Comparison of ENCODE assay signal across 8 cellular contexts in the genomic region with DNA sequence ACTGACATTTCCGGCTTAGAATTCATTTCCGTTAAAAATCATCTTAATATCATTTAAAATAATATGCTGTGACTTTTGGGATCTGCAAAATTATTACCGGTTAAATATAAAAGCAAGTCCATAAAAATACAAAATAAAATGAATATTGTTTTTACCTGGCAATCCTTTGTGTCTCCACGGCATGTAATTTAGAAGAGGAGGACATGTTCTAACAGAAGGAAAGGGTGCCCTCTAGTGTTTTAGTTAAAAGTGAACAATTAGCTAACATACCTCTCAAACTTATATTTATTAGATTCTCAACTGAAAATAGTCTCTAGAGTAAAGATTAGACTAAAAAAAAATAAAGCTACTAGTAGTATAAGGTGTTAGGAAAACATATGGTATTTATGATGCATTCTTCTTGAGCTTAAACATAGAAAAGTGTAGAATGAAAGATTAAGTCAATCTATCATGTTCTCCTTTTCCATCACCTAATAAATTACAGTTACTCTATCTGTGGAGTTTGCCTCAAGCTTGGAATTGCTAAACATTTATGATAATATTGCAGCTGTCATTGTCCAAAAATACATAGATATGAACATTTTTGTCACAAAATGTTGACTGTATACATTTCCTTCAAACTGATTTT.
DNase-seq lines count a peak whose midpoint lies in the region; ATAC-seq and TF ChIP-seq lines count a peak whose summit lies in the region.

No MANE protein-coding gene starts in this region.

- no peaks in the 10 kb centered on the region; a peak in 1 of 4 replicates for H3K9me3 ChIP-seq in HCT116 (ENCODE audit: control insufficient read depth in 1 of 2, insufficient read depth in 1 of 2, low read depth in 1 of 2, low read length in 2 of 2)
- H3K9me3 ChIP-seq in subcutaneous abdominal adipose tissue (ENCODE audit: control insufficient read depth in 5 of 5, low read length in 5 of 5), result peaks cover 0 to 8% (median 3%) of the 10 kb centered on the region in 5 donors

- H3K27me3 ChIP-seq in HCT116 (ENCODE audit: insufficient read depth, low read length), result no peaks in the 10 kb centered on the region
- no peaks in the 10 kb centered on the region for H3K27me3 ChIP-seq in subcutaneous abdominal adipose tissue (ENCODE audit: control insufficient read depth in 5 of 5, insufficient read depth in 4 of 5, low read length in 5 of 5)

- CTCF ChIA-PET in HCT116 (lab: Charles Lee), result interaction anchor here (0.5 to 1.4 kb wide), 5 partner anchors 34 to 1593 kb away, joined by 3 to 14 read pairs (median 3); no protein-coding TSS in a partner anchor

- H3K4me1 ChIP-seq in HCT116 (ENCODE audit: control insufficient read depth in 1 of 2, insufficient read depth in 2 of 2, low read length in 2 of 2) (no peaks in the 10 kb centered on the region), subcutaneous abdominal adipose tissue (ENCODE audit: control insufficient read depth in 5 of 5, insufficient read depth in 5 of 5, low read length in 5 of 5) (peaks cover 0 to 4% (median 3%) of the 10 kb centered on the region in 5 donors)

- intact Hi-C loops in HCT116 (cut with micrococcal nuclease), result loop anchor here (1.0 to 5.0 kb wide), 3 partner anchors 38 to 1339 kb away; a partner anchor contains a TSS
- intact Hi-C loops in left ventricle myocardium superior (cut with micrococcal nuclease), result no loop called here

- no peak overlapping the region for H3K27ac ChIP-seq in HCT116 (ENCODE audit: low read depth, low read length)
- H3K27ac ChIP-seq in VCaP, result no peak overlapping the region
- no peak overlapping the region for H3K27ac ChIP-seq in subcutaneous abdominal adipose tissue (ENCODE audit: low read depth, low read length)

- H4K20me1 ChIP-seq in HCT116 (ENCODE audit: insufficient read depth), result no peaks in the 10 kb centered on the region

- ATAC-seq in HCT116 (no peak), left ventricle myocardium superior (peak; percentile 56)

- peak; percentile 12 for DNase-seq in DMS53 treated with DMSO at 0.1 percent for 48 hours (lab: John Stamatoyannopoulos, UW; ENCODE audit: unreplicated experiment)
- DNase-seq in HCT116 (ENCODE audit: low read depth, low spot score), result peak; percentile 16
- DNase-seq in NCI-H1417 (lab: John Stamatoyannopoulos, UW), result peak in 2 of 3 experiments; percentile 26 to 80
- DNase-seq in left ventricle myocardium superior, result no peak
- DNase-seq in GM19240 (ENCODE audit: insufficient read length, low spot score), result no peak
- no peak for DNase-seq in activated CD4-positive, alpha-beta T cell treated with anti-CD3 and anti-CD28 coated beads for 1 hour

- RAD21 ChIA-PET in HCT116 (lab: Charles Lee; ENCODE audit: low non-redundant PET in 1 of 2, low total read pairs in 2 of 2, uncharacterized antibody in 2 of 2, unreplicated experiment in 2 of 2), result no interaction called here

- H3K36me3 ChIP-seq in HCT116 (ENCODE audit: control insufficient read depth in 1 of 2, insufficient read depth in 2 of 2, low read length in 2 of 2) (no peaks in the 10 kb centered on the region), subcutaneous abdominal adipose tissue (ENCODE audit: control insufficient read depth in 5 of 5, insufficient read depth in 5 of 5, low read length in 5 of 5) (peaks cover 0 to 10% (median 4%) of the 10 kb centered on the region in 5 donors)

- H3K4me2 ChIP-seq in HCT116 (ENCODE audit: low read length), result no peak overlapping the region

- BruUV-seq in HCT116 (replicated peaks; lab: Mats Ljungman, UMichigan), result no TSS peak

- H3K4me3 ChIP-seq in HCT116 (replicated peaks in 1 of 2; ENCODE audit: low read depth in 1 of 2, low read length in 2 of 2) (no peak overlapping the region), subcutaneous abdominal adipose tissue (ENCODE audit: low read depth in 1 of 5, low read length in 5 of 5) (peak overlapping the region in 3 of 5 donors; percentile 8 to 23 (median 12))

- H3K9ac ChIP-seq in HCT116 (ENCODE audit: low read length) (no peak overlapping the region), subcutaneous abdominal adipose tissue (ENCODE audit: low read length in 5 of 5) (no peak overlapping the region)

- peak; percentile 16 to 53 (median 27); a peak in 3 of 6 replicates for TF ChIP-seq CTCF in HCT116 (IDR thresholded peaks at IDR 0.05 in 2 of 3, conservative IDR thresholded peaks at IDR 0.05 in 1 of 3; ENCODE audit: borderline replicate concordance in 1 of 3, insufficient read depth in 1 of 3, low read depth in 2 of 3, low read length in 2 of 3)
- peak; percentile 77 for TF ChIP-seq CTCF in VCaP (conservative IDR thresholded peaks at IDR 0.05)

- no peak for TF ChIP-seq POLR2A in HCT116 (IDR thresholded peaks at IDR 0.05; ENCODE audit: borderline replicate concordance, extremely low read depth, insufficient read depth, insufficient read length)

- peak; percentile 56 for TF ChIP-seq RAD21 in HCT116 (IDR thresholded peaks at IDR 0.05; ENCODE audit: low read depth)

- H3K79me2 ChIP-seq in HCT116 (ENCODE audit: insufficient read depth, low read length), result no peaks in the 10 kb centered on the region

- POLR2A ChIA-PET in HCT116 (lab: Charles Lee), result no interaction called here

- peak overlapping the region; percentile 12 for H2AFZ ChIP-seq in HCT116 (ENCODE audit: low read depth, low read length, poor library complexity, severe bottlenecking)

- no peaks in the 10 kb centered on the region for H3K9me2 ChIP-seq in HCT116 (ENCODE audit: insufficient read depth)

TF ChIP-seq in HCT116, 20 proteins besides CTCF, POLR2A, EP300 and RAD21:
- TF ChIP-seq ZFX (IDR thresholded peaks at IDR 0.05) (no peak), SP1 (IDR thresholded peaks at IDR 0.05; ENCODE audit: low read depth) (no peak)

Comparison
In these comparisons a context has a peak if more than half of its experiments do, and no peak if none do; other contexts are left out.
1. DNase-seq: peak in DMS53 treated with DMSO at 0.1 percent for 48 hours (single experiment), HCT116 (single experiment) and NCI-H1417 (2 of 3); none in left ventricle myocardium superior (single experiment), GM19240 (single experiment) and activated CD4-positive, alpha-beta T cell treated with anti-CD3 and anti-CD28 coated beads for 1 hour (single experiment).
2. H3K4me3 ChIP-seq: peak in subcutaneous abdominal adipose tissue (3 of 5); none in HCT116 (0 of 2).